ENCODE assay signal across 29 cellular contexts in the genomic region with DNA sequence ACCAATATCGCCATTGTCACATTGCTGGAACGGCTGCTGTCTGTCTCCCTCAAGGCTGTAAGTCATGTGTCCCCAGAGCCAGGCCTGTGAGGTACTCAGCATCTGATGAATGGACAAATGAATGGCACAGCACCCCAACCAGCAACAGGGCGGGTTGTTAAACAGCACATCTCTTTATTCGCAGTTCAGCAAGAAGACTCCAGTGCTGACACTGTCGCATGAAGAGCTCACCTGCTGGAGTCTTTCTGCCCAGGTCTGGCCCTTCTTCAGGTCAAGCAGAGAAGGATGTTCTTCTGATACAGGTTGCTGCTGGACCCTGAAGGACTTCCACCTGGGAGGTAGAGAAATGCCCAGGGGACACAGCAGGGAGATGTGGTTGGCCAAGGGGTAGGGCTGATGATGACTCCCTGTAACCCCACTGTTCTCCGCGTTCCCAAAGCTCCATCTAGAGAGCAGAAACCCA. TPM values are rescaled to one million over a fixed set of nuclear protein-coding genes. Genes with fewer than 3 reads are reported as not detected.
"Had no signal": no experiment of that assay in that cellular context is flagged by ENCODE, and none has a peak within 500 bp of the region (broad histone marks: within the 10 kb centered on the region; RNA-seq: fewer than 3 reads in every experiment).

No MANE protein-coding gene starts in this region.

- H3K9me3 ChIP-seq: ascending aorta, SJCRH30 had no signal

- DNase-seq: activated CD4-positive, alpha-beta T cell treated with anti-CD3 and anti-CD28 coated beads, Interleukin-2, amount 50 U/mL, for 1 hour; activated CD4-positive, CD25-positive, alpha-beta regulatory T cell; activated CD8-positive, alpha-beta memory T cell treated with anti-CD3 and anti-CD28 coated beads, Interleukin-2, amount 50 U/mL, for 4 hours; activated CD8-positive, alpha-beta T cell treated with anti-CD3 and anti-CD28 coated beads for 36 hours; activated naive CD4-positive, alpha-beta T cell treated with anti-CD3 and anti-CD28 coated beads, Interleukin-2, amount 50 U/mL, for 16 hours; activated T-cell treated with anti-CD3 and anti-CD28 coated beads, Interleukin-2, amount 50 U/mL, for 72 hours; body of pancreas; MV-4-11; NCI-H1092 treated with DMSO at 0.1 percent for 48 hours; NCI-H1417 treated with DMSO at 0.1 percent for 48 hours; NCI-H1694; NCI-H2029; NCI-H2107; NCI-H510A treated with DMSO at 0.1 percent for 48 hours; NCI-H69; NK-92 treated with Interleukin-12 subunit alpha and Interleukin-12 subunit beta, amount 100 ng/mL, for 24 hours; OCI-M1; Right ventricle myocardium superior; SJCRH30; SK-N-SH; T-helper 1 cell had no signal

- H3K4me1 ChIP-seq: ascending aorta, body of pancreas, SJCRH30 had no signal

- H3K27me3 ChIP-seq: ascending aorta, body of pancreas, SJCRH30 had no signal

- H3K27ac ChIP-seq: ascending aorta, body of pancreas, KMS-11, RWPE1, SJCRH30, VCaP had no signal

- H3K4me3 ChIP-seq: ascending aorta, body of pancreas, SJCRH30 had no signal

- H3K36me3 ChIP-seq: ascending aorta, SJCRH30 had no signal

RNA-seq across cellular contexts. Expression of a gene that starts 4.8 kb away (rescaled TPM):
- total RNA-seq: activated CD8-positive, alpha-beta T cell treated with anti-CD3 and anti-CD28 coated beads for 36 hours; activated T-cell treated with anti-CD3 and anti-CD28 coated beads, Interleukin-2, amount 50 U/mL, for 72 hours; activated T-helper 2 cell treated with anti-CD3 and anti-CD28 coated beads, Interferon-gamma antibody, Interleukin-2, Interleukin-4, amounts not matched to agents 10 μg/mL and 5 μg/mL and 100 μg/mL, durations not matched to agents 14 hours and 24 hours and 36 hours; ascending aorta; body of pancreas; bronchial epithelial cell; MCF 10A; Right ventricle myocardium superior; SJCRH30; T-helper 2 cell treated with Interferon-gamma antibody and Interleukin-4, amounts not matched to agents 100 ng/mL and 5 ng/mL, for 36 hours had no signal
